1 cellular context compared by ENCODE assay signal in the genomic region with DNA sequence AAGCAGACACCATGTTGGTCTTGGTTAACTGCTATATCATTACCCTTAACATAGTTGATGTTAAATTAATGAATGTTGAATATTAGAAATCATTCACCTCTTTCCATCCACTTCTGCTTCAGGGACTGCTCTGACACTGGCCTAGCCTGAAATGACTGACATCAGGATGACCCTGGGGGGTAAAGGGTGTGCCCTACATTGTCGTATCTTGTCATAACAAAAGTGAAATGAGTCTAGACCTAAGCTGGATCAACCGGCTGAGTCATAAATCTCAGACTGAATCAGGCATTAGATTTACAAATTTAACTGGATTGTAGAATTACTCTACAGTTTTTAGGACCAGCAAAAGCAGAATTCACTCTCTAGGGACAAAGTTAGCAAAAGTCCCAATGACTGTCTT.
TF ChIP-seq lines count a peak whose summit lies in the region.

No MANE protein-coding gene starts in this region.

TF ChIP-seq in HCT116, 20 proteins besides CTCF, POLR2A, EP300 and RAD21:
- TF ChIP-seq, protein P1, sequence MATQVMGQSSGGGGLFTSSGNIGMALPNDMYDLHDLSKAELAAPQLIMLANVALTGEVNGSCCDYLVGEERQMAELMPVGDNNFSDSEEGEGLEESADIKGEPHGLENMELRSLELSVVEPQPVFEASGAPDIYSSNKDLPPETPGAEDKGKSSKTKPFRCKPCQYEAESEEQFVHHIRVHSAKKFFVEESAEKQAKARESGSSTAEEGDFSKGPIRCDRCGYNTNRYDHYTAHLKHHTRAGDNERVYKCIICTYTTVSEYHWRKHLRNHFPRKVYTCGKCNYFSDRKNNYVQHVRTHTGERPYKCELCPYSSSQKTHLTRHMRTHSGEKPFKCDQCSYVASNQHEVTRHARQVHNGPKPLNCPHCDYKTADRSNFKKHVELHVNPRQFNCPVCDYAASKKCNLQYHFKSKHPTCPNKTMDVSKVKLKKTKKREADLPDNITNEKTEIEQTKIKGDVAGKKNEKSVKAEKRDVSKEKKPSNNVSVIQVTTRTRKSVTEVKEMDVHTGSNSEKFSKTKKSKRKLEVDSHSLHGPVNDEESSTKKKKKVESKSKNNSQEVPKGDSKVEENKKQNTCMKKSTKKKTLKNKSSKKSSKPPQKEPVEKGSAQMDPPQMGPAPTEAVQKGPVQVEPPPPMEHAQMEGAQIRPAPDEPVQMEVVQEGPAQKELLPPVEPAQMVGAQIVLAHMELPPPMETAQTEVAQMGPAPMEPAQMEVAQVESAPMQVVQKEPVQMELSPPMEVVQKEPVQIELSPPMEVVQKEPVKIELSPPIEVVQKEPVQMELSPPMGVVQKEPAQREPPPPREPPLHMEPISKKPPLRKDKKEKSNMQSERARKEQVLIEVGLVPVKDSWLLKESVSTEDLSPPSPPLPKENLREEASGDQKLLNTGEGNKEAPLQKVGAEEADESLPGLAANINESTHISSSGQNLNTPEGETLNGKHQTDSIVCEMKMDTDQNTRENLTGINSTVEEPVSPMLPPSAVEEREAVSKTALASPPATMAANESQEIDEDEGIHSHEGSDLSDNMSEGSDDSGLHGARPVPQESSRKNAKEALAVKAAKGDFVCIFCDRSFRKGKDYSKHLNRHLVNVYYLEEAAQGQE (IDR thresholded peaks at IDR 0.05; ENCODE audit: low read depth): no peak
- TF ChIP-seq POLR2AphosphoS5 (IDR thresholded peaks at IDR 0.05; ENCODE audit: low read depth, low read length): no peak
- TF ChIP-seq FOSL1 (IDR thresholded peaks at IDR 0.05; ENCODE audit: low read depth): no peak; the same call in 1 of the 2 replicates
- no peak for TF ChIP-seq EGR1 (IDR thresholded peaks at IDR 0.05; ENCODE audit: low read depth)
- no peak for TF ChIP-seq EZH2 (IDR thresholded peaks at IDR 0.05)
- no peak for TF ChIP-seq SRF (IDR thresholded peaks at IDR 0.05; ENCODE audit: low read depth)
- TF ChIP-seq, protein P2, sequence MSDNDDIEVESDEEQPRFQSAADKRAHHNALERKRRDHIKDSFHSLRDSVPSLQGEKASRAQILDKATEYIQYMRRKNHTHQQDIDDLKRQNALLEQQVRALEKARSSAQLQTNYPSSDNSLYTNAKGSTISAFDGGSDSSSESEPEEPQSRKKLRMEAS (IDR thresholded peaks at IDR 0.05): no peak
- no peak for TF ChIP-seq CEBPB (IDR thresholded peaks at IDR 0.05; ENCODE audit: low read depth)
- TF ChIP-seq, protein P3, sequence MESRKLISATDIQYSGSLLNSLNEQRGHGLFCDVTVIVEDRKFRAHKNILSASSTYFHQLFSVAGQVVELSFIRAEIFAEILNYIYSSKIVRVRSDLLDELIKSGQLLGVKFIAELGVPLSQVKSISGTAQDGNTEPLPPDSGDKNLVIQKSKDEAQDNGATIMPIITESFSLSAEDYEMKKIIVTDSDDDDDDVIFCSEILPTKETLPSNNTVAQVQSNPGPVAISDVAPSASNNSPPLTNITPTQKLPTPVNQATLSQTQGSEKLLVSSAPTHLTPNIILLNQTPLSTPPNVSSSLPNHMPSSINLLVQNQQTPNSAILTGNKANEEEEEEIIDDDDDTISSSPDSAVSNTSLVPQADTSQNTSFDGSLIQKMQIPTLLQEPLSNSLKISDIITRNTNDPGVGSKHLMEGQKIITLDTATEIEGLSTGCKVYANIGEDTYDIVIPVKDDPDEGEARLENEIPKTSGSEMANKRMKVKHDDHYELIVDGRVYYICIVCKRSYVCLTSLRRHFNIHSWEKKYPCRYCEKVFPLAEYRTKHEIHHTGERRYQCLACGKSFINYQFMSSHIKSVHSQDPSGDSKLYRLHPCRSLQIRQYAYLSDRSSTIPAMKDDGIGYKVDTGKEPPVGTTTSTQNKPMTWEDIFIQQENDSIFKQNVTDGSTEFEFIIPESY (IDR thresholded peaks at IDR 0.05; ENCODE audit: extremely low read depth, insufficient replicate concordance, low read length): no peak
- TF ChIP-seq ELF1 (IDR thresholded peaks at IDR 0.05; ENCODE audit: borderline replicate concordance, low read depth): no peak
- no peak for TF ChIP-seq SIN3A (IDR thresholded peaks at IDR 0.05; ENCODE audit: low read depth)
- TF ChIP-seq JUND (IDR thresholded peaks at IDR 0.05): no peak
- no peak for TF ChIP-seq YY1 (IDR thresholded peaks at IDR 0.05; ENCODE audit: extremely low read depth, insufficient replicate concordance, low read depth, low read length)
- TF ChIP-seq ZFX (IDR thresholded peaks at IDR 0.05): no peak
- TF ChIP-seq SP1 (IDR thresholded peaks at IDR 0.05; ENCODE audit: low read depth): no peak
